29 cellular contexts compared by ENCODE assay signal in genomic region chr4:54986095-54986846, GRCh38.
"Had no signal": no experiment of that assay in that cellular context is flagged by ENCODE, and none has a peak within 500 bp of the region (broad histone marks: within the 10 kb centered on the region; RNA-seq: fewer than 3 reads in every experiment).

No MANE protein-coding gene starts in this region.

- H3K9me3 ChIP-seq: adrenal gland, ascending aorta had no signal

- H3K36me3 ChIP-seq: adrenal gland, ascending aorta, brain microvascular endothelial cell, esophagus muscularis mucosa, pancreas, upper lobe of left lung had no signal

- H3K27me3 ChIP-seq: adrenal gland, ascending aorta, brain microvascular endothelial cell, esophagus muscularis mucosa, hepatocyte, pancreas, upper lobe of left lung had no signal

- DNase-seq: activated B cell treated with CpG ODN at 0.5 μM for 24 hours; activated CD4-positive, alpha-beta T cell treated with anti-CD3 and anti-CD28 coated beads for 36 hours; activated CD4-positive, alpha-beta T cell treated with anti-CD3 and anti-CD28 coated beads, Interleukin-2, amount 50 U/mL, for 4 hours; activated CD8-positive, alpha-beta memory T cell treated with anti-CD3 and anti-CD28 coated beads for 24 hours; activated CD8-positive, alpha-beta memory T cell treated with anti-CD3 and anti-CD28 coated beads, Interleukin-2, amount 50 U/mL, for 4 hours; activated naive CD4-positive, alpha-beta T cell; activated T-cell treated with anti-CD3 and anti-CD28 coated beads, Interleukin-2, amount 50 U/mL, for 24 hours; adrenal gland; brain microvascular endothelial cell; caudate nucleus; dermis blood vessel endothelial cell; effector CD8-positive, alpha-beta T cell; glutamatergic neuron; kidney; pancreas; right cardiac atrium; stimulated activated CD4-positive, alpha-beta T cell treated with anti-CD3 and anti-CD28 coated beads, Interleukin-4, amount 100 ng/mL, for 4 hours; stimulated activated naive CD8-positive, alpha-beta T cell treated with anti-CD3 and anti-CD28 coated beads, Interleukin-15, Interleukin-2, amounts not matched to agents 100 U/mL and 50 U/mL, for 24 hours; T1000; upper lobe of left lung had no signal

- H3K27me3 Mint-ChIP-seq: activated B cell treated with CpG ODN at 0.5 μM for 24 hours; activated T-helper 17 cell treated with anti-CD3 and anti-CD28 coated beads, Interleukin-2, amount 50 U/mL, for 72 hours had no signal

- H3K27ac Mint-ChIP-seq: activated B cell treated with CpG ODN at 0.5 μM for 24 hours; activated CD4-positive, alpha-beta T cell treated with anti-CD3 and anti-CD28 coated beads for 36 hours; activated naive CD8-positive, alpha-beta T cell; activated T-cell treated with anti-CD3 and anti-CD28 coated beads, Interleukin-2, amount 50 U/mL, for 24 hours; activated T-helper 17 cell treated with anti-CD3 and anti-CD28 coated beads, Interleukin-2, amount 50 U/mL, for 72 hours; natural killer cell treated with Interleukin-12 subunit alpha and Interleukin-12 subunit beta and Interleukin-15 and Interleukin-18, amount 100 ng/mL, for 72 hours; T-helper 1 cell treated with Interleukin-12 subunit alpha and Interleukin-12 subunit beta and Interleukin-4 antibody, amounts not matched to agents 30 μg/mL and 1 μg/mL, for 36 hours had no signal

- H3K27ac ChIP-seq: adrenal gland, ascending aorta, brain microvascular endothelial cell, esophagus muscularis mucosa, hepatocyte, pancreas, upper lobe of left lung had no signal

- H3K4me3 ChIP-seq: adrenal gland, ascending aorta, esophagus muscularis mucosa, hepatocyte, lung, pancreas, upper lobe of left lung had no signal

- H3K4me3 Mint-ChIP-seq: activated B cell treated with CpG ODN at 0.5 μM for 24 hours; activated CD4-positive, alpha-beta T cell treated with anti-CD3 and anti-CD28 coated beads for 36 hours; activated naive CD8-positive, alpha-beta T cell; activated T-cell treated with anti-CD3 and anti-CD28 coated beads, Interleukin-2, amount 50 U/mL, for 24 hours; activated T-helper 17 cell treated with anti-CD3 and anti-CD28 coated beads, Interleukin-2, amount 50 U/mL, for 72 hours; natural killer cell treated with Interleukin-12 subunit alpha and Interleukin-12 subunit beta and Interleukin-15 and Interleukin-18, amount 100 ng/mL, for 72 hours; T-helper 1 cell treated with Interleukin-12 subunit alpha and Interleukin-12 subunit beta and Interleukin-4 antibody, amounts not matched to agents 30 μg/mL and 1 μg/mL, for 36 hours had no signal

- ATAC-seq: activated CD4-positive, alpha-beta T cell treated with anti-CD3 and anti-CD28 coated beads for 36 hours; activated T-helper 17 cell treated with anti-CD3 and anti-CD28 coated beads, Interleukin-2, amount 50 U/mL, for 72 hours; left lobe of liver; natural killer cell treated with Interleukin-12 subunit alpha and Interleukin-12 subunit beta and Interleukin-15 and Interleukin-18, amount 100 ng/mL, for 72 hours; pancreas; right cardiac atrium; stimulated activated naive CD8-positive, alpha-beta T cell treated with anti-CD3 and anti-CD28 coated beads, Interleukin-15, Interleukin-2, amounts not matched to agents 100 U/mL and 50 U/mL, for 24 hours had no signal

- H3K4me2 ChIP-seq: hepatocyte had no signal

- H3K4me1 ChIP-seq: adrenal gland, ascending aorta, esophagus muscularis mucosa, pancreas, upper lobe of left lung had no signal

- H3K4me1 Mint-ChIP-seq: activated B cell treated with CpG ODN at 0.5 μM for 24 hours; activated CD4-positive, alpha-beta T cell treated with anti-CD3 and anti-CD28 coated beads for 36 hours; activated T-helper 17 cell treated with anti-CD3 and anti-CD28 coated beads, Interleukin-2, amount 50 U/mL, for 72 hours had no signal

- H3K79me2 ChIP-seq: hepatocyte had no signal
